10 cellular contexts compared by ENCODE assay signal in genomic region chr6:36827261-36828079, GRCh38. TPM values are rescaled to one million over a fixed set of nuclear protein-coding genes. Genes with fewer than 3 reads are reported as not detected.
DNase-seq lines count a peak whose midpoint lies in the region; ATAC-seq, FAIRE-seq and TF ChIP-seq lines count a peak whose summit lies in the region.
"Had no signal": no experiment of that assay in that cellular context is flagged by ENCODE, and none has a peak within 500 bp of the region (broad histone marks: within the 10 kb centered on the region; RNA-seq: fewer than 3 reads in every experiment).

No MANE protein-coding gene starts in this region.

- dilution Hi-C loops in endothelial cell of umbilical vein (cut with MboI; ENCODE audit: extremely low pct_ligation_motif_present, low sequenced_read_pairs) = no loop called here

- TF ChIP-seq POLR2A in endothelial cell of umbilical vein (IDR thresholded peaks at IDR 0.05; ENCODE audit: low read depth, low read length) = peak; percentile 59

- peak; percentile 98 for FAIRE-seq in endothelial cell of umbilical vein (lab: Jason Lieb, UNC)
- no peak for FAIRE-seq in D721Med (lab: Jason Lieb, UNC)

- H3K79me2 ChIP-seq in endothelial cell of umbilical vein (ENCODE audit: control insufficient read depth, insufficient read depth, low read length) (peaks cover 3% of the 10 kb centered on the region), osteoblast (ENCODE audit: insufficient read depth, low read length) (no peaks in the 10 kb centered on the region)

- POLR2A ChIA-PET in endothelial cell of umbilical vein (lab: Charles Lee) = interaction anchor here (0.6 to 0.7 kb wide), 3 partner anchors 26 to 190 kb away, joined by 3 to 5 read pairs (median 4); no protein-coding TSS in a partner anchor

- CTCF ChIA-PET in endothelial cell of umbilical vein (lab: Charles Lee) = interaction anchor here (0.6 to 2.0 kb wide), 9 partner anchors 14 to 191 kb away, joined by 3 to 23 read pairs (median 3); no protein-coding TSS in a partner anchor

- H3K4me1 ChIP-seq in endothelial cell of umbilical vein (ENCODE audit: control insufficient read depth, extremely low read depth, insufficient read depth, low read length) (peaks cover 72% of the 10 kb centered on the region), osteoblast (ENCODE audit: insufficient read depth, low read length) (peaks cover 12% of the 10 kb centered on the region)

- H3K9ac ChIP-seq in endothelial cell of umbilical vein (replicated peaks; ENCODE audit: extremely low read depth, insufficient read depth, low read length) = peak overlapping the region; percentile 87

- H3K4me3 Mint-ChIP-seq in progenitor cell of endocrine pancreas (ENCODE audit: low read depth) = no peak overlapping the region

- H3K27me3 Mint-ChIP-seq in progenitor cell of endocrine pancreas = peaks cover 10% of the 10 kb centered on the region

- H4K20me1 ChIP-seq in endothelial cell of umbilical vein (replicated peaks; ENCODE audit: control insufficient read depth, extremely low read depth, insufficient read depth, low read length) (no peaks in the 10 kb centered on the region), osteoblast (ENCODE audit: insufficient read depth, low read length) (no peaks in the 10 kb centered on the region)

- H3K27ac ChIP-seq in endothelial cell of umbilical vein (ENCODE audit: insufficient read depth, low read depth, low read length) (peak overlapping the region; percentile 100), osteoblast (ENCODE audit: low read depth, low read length) (no peak overlapping the region)

- no peaks in the 10 kb centered on the region for H3K9me3 Mint-ChIP-seq in progenitor cell of endocrine pancreas (ENCODE audit: low read depth)
- H3K9me3 Mint-ChIP-seq: activated T-cell treated with anti-CD3 and anti-CD28 coated beads, Interleukin-2, amount 50 U/mL, for 72 hours had no signal

- no peaks in the 10 kb centered on the region for H3K36me3 Mint-ChIP-seq in progenitor cell of endocrine pancreas (ENCODE audit: insufficient read depth)

- H3K27ac Mint-ChIP-seq in progenitor cell of endocrine pancreas = no peak overlapping the region
- H3K27ac Mint-ChIP-seq: activated T-cell treated with anti-CD3 and anti-CD28 coated beads, Interleukin-2, amount 50 U/mL, for 72 hours had no signal

- intact Hi-C loops in endothelial cell of umbilical vein (cut with micrococcal nuclease) = loop anchor here (1.0 to 2.0 kb wide), 3 partner anchors 12 to 417 kb away; partner anchors contain the start of gene CPNE5

- H3K4me2 ChIP-seq in endothelial cell of umbilical vein (ENCODE audit: insufficient read depth, low read length) (peak overlapping the region; percentile 48), osteoblast (ENCODE audit: insufficient read depth, low read length) (peak overlapping the region; percentile 63)

- ATAC-seq in HG03175 (IDR thresholded peaks at IDR 0.05; ENCODE audit: unreplicated experiment) = no peak
- no peak for ATAC-seq in GM18858 (IDR thresholded peaks at IDR 0.05; ENCODE audit: unreplicated experiment)
- ATAC-seq: HCT116 had no signal

- TSS peak; percentile 28 for BruUV-seq in endothelial cell of umbilical vein (replicated peaks; lab: Mats Ljungman, UMichigan)

- H3K9me3 ChIP-seq in endothelial cell of umbilical vein (replicated peaks; ENCODE audit: control insufficient read depth, insufficient read depth, low read length) (no peaks in the 10 kb centered on the region), osteoblast (ENCODE audit: low read depth, low read length) (no peaks in the 10 kb centered on the region)

- H3K4me3 ChIP-seq in endothelial cell of umbilical vein (replicated peaks in 1 of 3; ENCODE audit: insufficient read depth in 1 of 3, low read depth in 1 of 3, low read length in 3 of 3) (peak overlapping the region in 1 of 3 experiments; percentile 13), osteoblast (ENCODE audit: insufficient read depth, low read length) (no peak overlapping the region)

- peaks cover 0 to 2% of the 10 kb centered on the region in 2 experiments for H3K36me3 ChIP-seq in endothelial cell of umbilical vein (ENCODE audit: control insufficient read depth in 2 of 2, extremely low read depth in 1 of 2, insufficient read depth in 2 of 2, low read length in 2 of 2)
- no peaks in the 10 kb centered on the region for H3K36me3 ChIP-seq in osteoblast (ENCODE audit: insufficient read depth, low read length)

- H2AFZ ChIP-seq in endothelial cell of umbilical vein (ENCODE audit: low read depth, low read length) (peak overlapping the region; percentile 36), osteoblast (ENCODE audit: low read length) (peak overlapping the region; percentile 68)

- no peak for TF ChIP-seq CTCF in endothelial cell of umbilical vein (IDR thresholded peaks at IDR 0.05; ENCODE audit: extremely low read depth in 1 of 2, insufficient read depth in 1 of 2, low read depth in 1 of 2, low read length in 2 of 2)
- TF ChIP-seq CTCF in osteoblast (IDR thresholded peaks at IDR 0.05; ENCODE audit: extremely low read depth, low read depth, low read length) = no peak
- no peak for TF ChIP-seq CTCF in progenitor cell of endocrine pancreas (IDR thresholded peaks at IDR 0.05; ENCODE audit: unreplicated experiment)
- TF ChIP-seq CTCF in D721Med (IDR thresholded peaks at IDR 0.05; ENCODE audit: insufficient read depth, missing control alignments) = no peak

- H3K9me1 ChIP-seq in endothelial cell of umbilical vein (replicated peaks; ENCODE audit: control insufficient read depth, extremely low read depth, insufficient read depth, low read length) = no peaks in the 10 kb centered on the region

- peaks cover 6% of the 10 kb centered on the region for H3K4me1 Mint-ChIP-seq in progenitor cell of endocrine pancreas (ENCODE audit: low read depth)

- H3K27me3 ChIP-seq in endothelial cell of umbilical vein (ENCODE audit: control insufficient read depth in 2 of 2, insufficient read depth in 2 of 2, low read length in 2 of 2) (no peaks in the 10 kb centered on the region), osteoblast (ENCODE audit: insufficient read depth, low read length) (no peaks in the 10 kb centered on the region)

- DNase-seq in EL (peak; percentile 89), RPMI7951 (ENCODE audit: low read depth) (peak; percentile 86), endothelial cell of umbilical vein (ENCODE audit: low read depth, low spot score) (peak; percentile 99), osteoblast (ENCODE audit: insufficient read length, low spot score, missing footprints) (peak; percentile 96), progenitor cell of endocrine pancreas (ENCODE audit: low spot score, unreplicated experiment) (no peak), D721Med (ENCODE audit: insufficient read length, low spot score) (no peak)

TF ChIP-seq in endothelial cell of umbilical vein, 7 proteins besides CTCF, POLR2A, EP300 and RAD21 (continues in another document):
- peak; percentile 50 for TF ChIP-seq GATA2 (IDR thresholded peaks at IDR 0.05; ENCODE audit: insufficient read depth, insufficient read length, low read depth, low read length)
- TF ChIP-seq MYC (IDR thresholded peaks at IDR 0.05; ENCODE audit: low read depth, low read length) = peak; percentile 66
- TF ChIP-seq POLR2AphosphoS5 (IDR thresholded peaks at IDR 0.05; ENCODE audit: insufficient read depth, low read depth, low read length) = peak; percentile 83
- TF ChIP-seq MAX (IDR thresholded peaks at IDR 0.05; ENCODE audit: insufficient read depth, insufficient read length) = peak; percentile 47
- peak; percentile 95 for TF ChIP-seq FOS (IDR thresholded peaks at IDR 0.05; ENCODE audit: borderline replicate concordance, insufficient read depth, low read length)
- no peak for TF ChIP-seq EZH2 (IDR thresholded peaks at IDR 0.05; ENCODE audit: borderline replicate concordance, low read depth, low read length, severe bottlenecking)

RNA-seq across cellular contexts. Expression of gene CPNE5, which starts 11.8 kb away (rescaled TPM):
- total RNA-seq in RPMI7951 (2014; rRNA removed; shearing (Covaris generic)) = not detected in 2 replicates
- 18.8 and 32.1 TPM in 2 replicates for total RNA-seq in endothelial cell of umbilical vein
- 49.4 and 55.8 TPM in 2 replicates for polyA plus RNA-seq in endothelial cell of umbilical vein
- 20.9 and 29.8 TPM in 2 replicates for polyA plus RNA-seq in endothelial cell of umbilical vein (2011; cell fraction: cytosol; rRNA removed)
- polyA plus RNA-seq in endothelial cell of umbilical vein (2011; cell fraction: nucleus; rRNA removed) = 81.7 and 123 TPM in 2 replicates
- 20.1 and 32.6 TPM in 2 replicates for polyA plus RNA-seq in endothelial cell of umbilical vein (2012)
- 54.3 and 55.2 TPM in 2 replicates for polyA minus RNA-seq in endothelial cell of umbilical vein
- polyA minus RNA-seq in endothelial cell of umbilical vein (2011; cell fraction: cytosol; rRNA and poly(A)+ RNA removed) = not detected
- polyA minus RNA-seq in endothelial cell of umbilical vein (2011; cell fraction: nucleus; rRNA and poly(A)+ RNA removed) = 41.6 and 53.7 TPM in 2 replicates
- under 0.01 TPM in 1 of 2 replicates, not detected in the other for total RNA-seq in osteoblast
- 0.16 and 0.24 TPM in 2 replicates for total RNA-seq in progenitor cell of endocrine pancreas

RNA-seq across cellular contexts. Expression of gene PPIL1, which starts 47.1 kb away (rescaled TPM):
- 51.9 and 52.4 TPM in 2 replicates for total RNA-seq in RPMI7951 (2014; rRNA removed; shearing (Covaris generic))
- total RNA-seq in endothelial cell of umbilical vein = 33.8 and 35.6 TPM in 2 replicates
- polyA plus RNA-seq in endothelial cell of umbilical vein = 28.6 and 30.8 TPM in 2 replicates
- 30.4 and 31.2 TPM in 2 replicates for polyA plus RNA-seq in endothelial cell of umbilical vein (2011; cell fraction: cytosol; rRNA removed)
- 10.4 and 10.9 TPM in 2 replicates for polyA plus RNA-seq in endothelial cell of umbilical vein (2011; cell fraction: nucleus; rRNA removed)
- polyA plus RNA-seq in endothelial cell of umbilical vein (2012) = 29.3 and 45.8 TPM in 2 replicates
- 38.5 and 46.8 TPM in 2 replicates for polyA minus RNA-seq in endothelial cell of umbilical vein
- polyA minus RNA-seq in endothelial cell of umbilical vein (2011; cell fraction: cytosol; rRNA and poly(A)+ RNA removed) = 28.0 TPM
- 7.9 and 10.5 TPM in 2 replicates for polyA minus RNA-seq in endothelial cell of umbilical vein (2011; cell fraction: nucleus; rRNA and poly(A)+ RNA removed)
- total RNA-seq in osteoblast = 9.8 and 10.9 TPM in 2 replicates
- total RNA-seq in progenitor cell of endocrine pancreas = 53.1 and 53.2 TPM in 2 replicates

RNA-seq across cellular contexts. Expression of gene C6orf89, which starts 58.3 kb away (rescaled TPM):
- total RNA-seq in RPMI7951 (2014; rRNA removed; shearing (Covaris generic)) = 36.3 and 38.9 TPM in 2 replicates
- total RNA-seq in endothelial cell of umbilical vein (34.0 and 36.4 TPM in 2 replicates), osteoblast (59.0 and 60.1 TPM in 2 replicates), progenitor cell of endocrine pancreas (29.9 and 31.7 TPM in 2 replicates)
- 16.6 and 18.2 TPM in 2 replicates for polyA plus RNA-seq in endothelial cell of umbilical vein
- polyA plus RNA-seq in endothelial cell of umbilical vein (2011; cell fraction: cytosol; rRNA removed) = 20.6 and 23.0 TPM in 2 replicates
- polyA plus RNA-seq in endothelial cell of umbilical vein (2011; cell fraction: nucleus; rRNA removed) = 22.7 and 24.8 TPM in 2 replicates
- 25.0 and 29.2 TPM in 2 replicates for polyA plus RNA-seq in endothelial cell of umbilical vein (2012)
- 32.8 and 36.8 TPM in 2 replicates for polyA minus RNA-seq in endothelial cell of umbilical vein
- 6.1 TPM for polyA minus RNA-seq in endothelial cell of umbilical vein (2011; cell fraction: cytosol; rRNA and poly(A)+ RNA removed)
- polyA minus RNA-seq in endothelial cell of umbilical vein (2011; cell fraction: nucleus; rRNA and poly(A)+ RNA removed) = 9.8 and 16.6 TPM in 2 replicates

Comparison
In these comparisons a context has a peak if more than half of its experiments do, and no peak if none do; other contexts are left out.
1. DNase-seq: peak in EL (single experiment), RPMI7951 (single experiment), endothelial cell of umbilical vein (single experiment) and osteoblast (single experiment); none in progenitor cell of endocrine pancreas (single experiment) and D721Med (single experiment).
2. RNA of gene CPNE5, which starts 11.8 kb away (total RNA-seq): 18.8 to 32.1 TPM in endothelial cell of umbilical vein; 0.16 to 0.24 TPM in progenitor cell of endocrine pancreas, not detected in RPMI7951 and under 0.01 TPM in osteoblast; every median in the first group is over 10 times any median in the second.